In genomic region chr6:29945421-29945820, GRCh38 we compare ENCODE assay signal across 15 cellular contexts. TPM values are rescaled to one million over a fixed set of nuclear protein-coding genes. Genes with fewer than 3 reads are reported as not detected.
DNase-seq lines count a peak whose midpoint lies in the region; ATAC-seq and TF ChIP-seq lines count a peak whose summit lies in the region.
"Had no signal": no experiment of that assay in that cellular context is flagged by ENCODE, and none has a peak within 500 bp of the region (broad histone marks: within the 10 kb centered on the region; RNA-seq: fewer than 3 reads in every experiment).

No MANE protein-coding gene starts in this region.

- peak overlapping the region; percentile 100 for H3K27ac Mint-ChIP-seq in CD4-positive, alpha-beta T cell
- peak overlapping the region; percentile 100 for H3K27ac Mint-ChIP-seq in activated naive CD8-positive, alpha-beta T cell treated with anti-CD3 and anti-CD28 coated beads for 36 hours
- H3K27ac Mint-ChIP-seq in natural killer cell treated with Interleukin-12 subunit alpha and Interleukin-12 subunit beta and Interleukin-15 and Interleukin-18, amount 100 ng/mL, for 72 hours: peak overlapping the region; percentile 99 to 100

- CTCF ChIA-PET in CD4-positive, alpha-beta T cell (lab: Charles Lee): interaction anchor here (0.9 kb wide), 1 partner anchor 20 kb away, joined by 3 read pairs; no protein-coding TSS in a partner anchor

- H3K9me3 ChIP-seq in CD4-positive, alpha-beta T cell (ENCODE audit: control insufficient read depth, low read length): no peaks in the 10 kb centered on the region
- H3K9me3 ChIP-seq: vagina had no signal

- peak overlapping the region; percentile 97 for H3K4me3 Mint-ChIP-seq in CD4-positive, alpha-beta T cell
- H3K4me3 Mint-ChIP-seq in activated naive CD8-positive, alpha-beta T cell treated with anti-CD3 and anti-CD28 coated beads for 36 hours: peak overlapping the region; percentile 93
- H3K4me3 Mint-ChIP-seq in natural killer cell treated with Interleukin-12 subunit alpha and Interleukin-12 subunit beta and Interleukin-15 and Interleukin-18, amount 100 ng/mL, for 72 hours: peak overlapping the region; percentile 99

- H3K27me3 Mint-ChIP-seq in CD4-positive, alpha-beta T cell: peaks cover 4% of the 10 kb centered on the region
- peaks cover 3% of the 10 kb centered on the region for H3K27me3 Mint-ChIP-seq in activated naive CD8-positive, alpha-beta T cell treated with anti-CD3 and anti-CD28 coated beads for 36 hours
- no peaks in the 10 kb centered on the region for H3K27me3 Mint-ChIP-seq in natural killer cell treated with Interleukin-12 subunit alpha and Interleukin-12 subunit beta and Interleukin-15 and Interleukin-18, amount 100 ng/mL, for 72 hours

- intact Hi-C loops in CD4-positive, alpha-beta T cell (cut with DNase I, micrococcal nuclease): loop anchor here in 1 of 2 experiments (10.0 kb wide), 1 partner anchor 119 kb away; the partner anchor contains the start of genes POLR1H and PPP1R11

- POLR2A ChIA-PET in CD4-positive, alpha-beta T cell (lab: Charles Lee): interaction anchor here (1.0 to 9.9 kb wide), 7 partner anchors 12 to 121 kb away, joined by 3 to 141 read pairs (median 5); partner anchors contain the start of gene PPP1R11

- no peak for ATAC-seq in CD4-positive, alpha-beta T cell (ENCODE audit: poor library complexity)
- no peak for ATAC-seq in natural killer cell treated with Interleukin-12 subunit alpha and Interleukin-12 subunit beta and Interleukin-15 and Interleukin-18, amount 100 ng/mL, for 72 hours
- ATAC-seq: sciatic nerve had no signal

- peak in 1 of 10 experiments; percentile 39 for DNase-seq in CD4-positive, alpha-beta T cell
- DNase-seq in GM12865 (ENCODE audit: low read depth): no peak
- no peak for DNase-seq in activated naive CD8-positive, alpha-beta T cell treated with anti-CD3 and anti-CD28 coated beads for 36 hours
- DNase-seq in natural killer cell treated with Interleukin-12 subunit alpha and Interleukin-12 subunit beta and Interleukin-15 and Interleukin-18, amount 100 ng/mL, for 72 hours (ENCODE audit: low spot score): no peak
- DNase-seq in activated CD4-positive, CD25-positive, alpha-beta regulatory T cell treated with anti-CD3 and anti-CD28 coated beads, Interleukin-2, amount 50 U/mL, for 72 hours: no peak
- no peak for DNase-seq in HK-2 (ENCODE audit: unreplicated experiment)
- DNase-seq in HCEC 1CT: no peak
- DNase-seq: activated CD4-positive, alpha-beta T cell treated with anti-CD3 and anti-CD28 coated beads, Interleukin-2, amount 50 U/mL, for 1 hour; foreskin melanocyte; KBM-7; NCI-H1105; NCI-H2171 treated with DMSO at 0.1 percent for 48 hours; stimulated activated CD4-positive, alpha-beta T cell treated with anti-CD3 and anti-CD28 coated beads, Interleukin-2, amount 100 ng/mL, for 48 hours had no signal

- H3K36me3 Mint-ChIP-seq in CD4-positive, alpha-beta T cell (ENCODE audit: low read depth): peaks cover 90% of the 10 kb centered on the region
- H3K36me3 Mint-ChIP-seq in activated naive CD8-positive, alpha-beta T cell treated with anti-CD3 and anti-CD28 coated beads for 36 hours: peaks cover 65% of the 10 kb centered on the region
- H3K36me3 Mint-ChIP-seq in natural killer cell treated with Interleukin-12 subunit alpha and Interleukin-12 subunit beta and Interleukin-15 and Interleukin-18, amount 100 ng/mL, for 72 hours: peaks cover 27% of the 10 kb centered on the region

- peak overlapping the region; percentile 94 for H3K4me3 ChIP-seq in GM12865 (ENCODE audit: low read depth, low read length)
- H3K4me3 ChIP-seq: vagina had no signal

- TF ChIP-seq CTCF in CD4-positive, alpha-beta T cell (IDR thresholded peaks at IDR 0.05): no peak
- TF ChIP-seq CTCF in GM12865 (IDR thresholded peaks at IDR 0.05; ENCODE audit: insufficient read depth, low read depth, low read length, missing control alignments): no peak

- peaks cover 83% of the 10 kb centered on the region for H3K4me1 Mint-ChIP-seq in CD4-positive, alpha-beta T cell (ENCODE audit: low read depth)
- peaks cover 62% of the 10 kb centered on the region for H3K4me1 Mint-ChIP-seq in activated naive CD8-positive, alpha-beta T cell treated with anti-CD3 and anti-CD28 coated beads for 36 hours
- H3K4me1 Mint-ChIP-seq in natural killer cell treated with Interleukin-12 subunit alpha and Interleukin-12 subunit beta and Interleukin-15 and Interleukin-18, amount 100 ng/mL, for 72 hours (ENCODE audit: low read depth in 2 of 2): peaks cover 37 to 65% of the 10 kb centered on the region in 2 donors

- no peaks in the 10 kb centered on the region for H3K9me3 Mint-ChIP-seq in CD4-positive, alpha-beta T cell
- H3K9me3 Mint-ChIP-seq in activated naive CD8-positive, alpha-beta T cell treated with anti-CD3 and anti-CD28 coated beads for 36 hours: no peaks in the 10 kb centered on the region
- H3K9me3 Mint-ChIP-seq in natural killer cell treated with Interleukin-12 subunit alpha and Interleukin-12 subunit beta and Interleukin-15 and Interleukin-18, amount 100 ng/mL, for 72 hours: no peaks in the 10 kb centered on the region

- H3K27me3 ChIP-seq in CD4-positive, alpha-beta T cell (ENCODE audit: control insufficient read depth, insufficient read depth, low read length): no peaks in the 10 kb centered on the region
- H3K27me3 ChIP-seq: vagina had no signal

- H3K27ac ChIP-seq in CD4-positive, alpha-beta T cell (ENCODE audit: low read depth, low read length): no peak overlapping the region
- H3K27ac ChIP-seq: vagina had no signal

RNA-seq across cellular contexts. Expression of gene HLA-A, which starts 3.1 kb away (rescaled TPM):
- total RNA-seq in CD4-positive, alpha-beta T cell: 1,000 to 10,000 TPM; 1,767 to 1,801 TPM
- 1,000 to 10,000 TPM; 1,111 to 1,119 TPM for total RNA-seq in activated naive CD8-positive, alpha-beta T cell treated with anti-CD3 and anti-CD28 coated beads for 36 hours
- 1,000 to 10,000 TPM; 1,618 to 3,352 TPM for total RNA-seq in natural killer cell treated with Interleukin-12 subunit alpha and Interleukin-12 subunit beta and Interleukin-15 and Interleukin-18, amount 100 ng/mL, for 72 hours
